ENCODE assay signal across 1 cellular context in the genomic region with DNA sequence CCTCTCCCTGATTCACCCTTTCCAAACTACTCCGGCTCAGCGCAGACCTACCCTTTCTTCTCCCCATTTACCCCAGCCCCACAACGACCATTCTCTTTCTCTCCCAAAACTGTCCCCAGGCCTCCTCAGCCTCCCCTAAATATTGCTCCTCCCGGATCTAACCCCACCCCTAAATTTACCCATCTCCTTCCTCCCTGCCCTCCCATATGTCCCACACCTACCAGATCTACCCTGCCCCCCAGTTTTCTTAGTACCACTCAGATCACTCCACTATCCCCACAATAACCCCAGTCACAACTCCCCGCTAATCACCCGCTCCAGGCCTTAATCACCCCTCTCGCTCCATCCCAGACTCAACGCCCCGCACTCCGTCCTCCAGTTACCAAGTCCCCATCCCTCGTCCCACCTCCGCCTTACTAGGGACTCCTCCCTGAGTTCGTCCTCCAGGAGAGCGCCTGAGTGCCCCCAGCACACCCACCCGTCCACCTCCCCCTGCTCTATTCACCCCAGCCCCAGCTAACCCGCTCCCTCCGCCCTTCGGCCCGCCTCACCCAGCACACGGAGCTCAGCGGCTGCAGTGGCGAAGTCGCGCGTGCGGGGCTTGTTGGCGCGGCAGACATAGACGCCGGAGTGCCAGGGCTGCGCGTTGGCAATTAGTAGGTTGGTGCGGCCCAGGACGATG.
TF ChIP-seq lines count a peak whose summit lies in the region.

No MANE protein-coding gene starts in this region.

TF ChIP-seq in endothelial cell of umbilical vein, 7 proteins besides CTCF, POLR2A, EP300 and RAD21:
- TF ChIP-seq GATA2 (IDR thresholded peaks at IDR 0.05; ENCODE audit: insufficient read depth, insufficient read length, low read depth, low read length) (no peak), EZH2 (IDR thresholded peaks at IDR 0.05; ENCODE audit: borderline replicate concordance, low read depth, low read length, severe bottlenecking) (peak; percentile 73), FOS (IDR thresholded peaks at IDR 0.05; ENCODE audit: borderline replicate concordance, insufficient read depth, low read length) (no peak), JUN (IDR thresholded peaks at IDR 0.05; ENCODE audit: borderline replicate concordance, insufficient read depth, insufficient read length, low read depth) (no peak), POLR2AphosphoS5 (IDR thresholded peaks at IDR 0.05; ENCODE audit: insufficient read depth, low read depth, low read length) (no peak)
